Comparison of ENCODE assay signal across 17 cellular contexts in genomic region chr1:116586741-116587143, GRCh38. TPM values are rescaled to one million over a fixed set of nuclear protein-coding genes. Genes with fewer than 3 reads are reported as not detected.
DNase-seq lines count a peak whose midpoint lies in the region; ATAC-seq, FAIRE-seq and TF ChIP-seq lines count a peak whose summit lies in the region.
"Had no signal": no experiment of that assay in that cellular context is flagged by ENCODE, and none has a peak within 500 bp of the region (broad histone marks: within the 10 kb centered on the region; RNA-seq: fewer than 3 reads in every experiment).

No MANE protein-coding gene starts in this region.

- no peak overlapping the region for H3K27ac Mint-ChIP-seq in neural progenitor cell

- H3K79me2 ChIP-seq in PC-9 (ENCODE audit: low read depth) (no peaks in the 10 kb centered on the region), neural progenitor cell (ENCODE audit: low read depth) (no peaks in the 10 kb centered on the region)

- H3K36me3 ChIP-seq in PC-9 (ENCODE audit: low read depth) (peaks cover 17% of the 10 kb centered on the region; the same call in 1 of the 2 replicates), neural progenitor cell (no peaks in the 10 kb centered on the region)
- H3K36me3 ChIP-seq: tibial nerve had no signal

- H3K4me3 ChIP-seq in PC-9 (no peak overlapping the region), neural progenitor cell (no peak overlapping the region)
- H3K4me3 ChIP-seq: tibial nerve had no signal

- H3K27ac ChIP-seq in PC-9 (peak overlapping the region; percentile 54), neural progenitor cell (no peak overlapping the region)
- H3K27ac ChIP-seq: HL-60, tibial nerve had no signal

- H3K4me1 Mint-ChIP-seq in neural progenitor cell, result peaks cover 31% of the 10 kb centered on the region

- H2AFZ ChIP-seq in PC-9 (no peak overlapping the region), neural progenitor cell (replicated peaks) (no peak overlapping the region)

- peaks cover 18% of the 10 kb centered on the region for H3F3A ChIP-seq in PC-9 (ENCODE audit: insufficient read depth, low read depth)
- H3F3A ChIP-seq in neural progenitor cell (ENCODE audit: low read depth), result no peaks in the 10 kb centered on the region

- POLR2A ChIA-PET in PC-9 (lab: Charles Lee; ENCODE audit: unreplicated experiment), result interaction anchor here (0.5 kb wide), 1 partner anchor 207 kb away, joined by 16 read pairs; no protein-coding TSS in a partner anchor

- H3K27me3 ChIP-seq in PC-9 (ENCODE audit: insufficient read depth, low read depth), result no peaks in the 10 kb centered on the region
- no peaks in the 10 kb centered on the region for H3K27me3 ChIP-seq in neural progenitor cell
- H3K27me3 ChIP-seq: tibial nerve had no signal

- H3K4me2 ChIP-seq in PC-9, result peak overlapping the region; percentile 30
- no peak overlapping the region for H3K4me2 ChIP-seq in neural progenitor cell

- peaks cover 2% of the 10 kb centered on the region for H3K27me3 Mint-ChIP-seq in neural progenitor cell (ENCODE audit: insufficient read depth, low read depth)

- no peak overlapping the region for H3K4me3 Mint-ChIP-seq in neural progenitor cell
- H3K4me3 Mint-ChIP-seq: neural crest cell had no signal

- no peaks in the 10 kb centered on the region for H4K20me1 ChIP-seq in PC-9 (ENCODE audit: insufficient read depth)
- no peaks in the 10 kb centered on the region for H4K20me1 ChIP-seq in neural progenitor cell (ENCODE audit: low read depth)

- H3K36me3 Mint-ChIP-seq in neural progenitor cell, result peaks cover 4% of the 10 kb centered on the region

- no peak overlapping the region for H3K9ac ChIP-seq in neural progenitor cell

- H3K4me1 ChIP-seq in PC-9 (replicated peaks; ENCODE audit: insufficient read depth) (peaks cover 41% of the 10 kb centered on the region), neural progenitor cell (peaks cover 16% of the 10 kb centered on the region)
- H3K4me1 ChIP-seq: tibial nerve had no signal

- intact Hi-C loops in PC-9 (cut with micrococcal nuclease; ENCODE audit: unreplicated experiment), result no loop called here

- CTCF ChIA-PET in PC-9 (lab: Charles Lee), result interaction anchor here (0.7 kb wide), 1 partner anchor 135 kb away, joined by 4 read pairs; no protein-coding TSS in a partner anchor

- no peak for TF ChIP-seq CTCF in PC-9 (conservative IDR thresholded peaks at IDR 0.05)
- TF ChIP-seq CTCF in neural progenitor cell (IDR thresholded peaks at IDR 0.05), result no peak

- no peaks in the 10 kb centered on the region for H3K9me2 ChIP-seq in PC-9 (ENCODE audit: insufficient read depth)

- no peaks in the 10 kb centered on the region for H3K9me3 Mint-ChIP-seq in neural progenitor cell
- H3K9me3 Mint-ChIP-seq: neural crest cell had no signal

- BruUV-seq in PC-9 (replicated peaks; lab: Mats Ljungman, UMichigan), result no TSS peak

- H3K9me3 ChIP-seq in PC-9 (ENCODE audit: insufficient read depth, low read depth) (no peaks in the 10 kb centered on the region), neural progenitor cell (ENCODE audit: low read depth) (no peaks in the 10 kb centered on the region)
- H3K9me3 ChIP-seq: tibial nerve had no signal

- ATAC-seq in GM19023 (IDR thresholded peaks at IDR 0.05; ENCODE audit: unreplicated experiment) (peak; percentile 48), HG02642 (IDR thresholded peaks at IDR 0.05; ENCODE audit: poor library complexity, unreplicated experiment) (peak; percentile 61)

- FAIRE-seq in RCC 7860 (lab: Jason Lieb, UNC), result no peak

- peak; percentile 15 to 80 for DNase-seq in PC-9
- peak; percentile 42 for DNase-seq in neural progenitor cell (ENCODE audit: low spot score)
- DNase-seq in NOMO-1 (lab: John Stamatoyannopoulos, UW; ENCODE audit: unreplicated experiment in 2 of 2), result no peak
- DNase-seq in RCC 7860 (ENCODE audit: low spot score), result no peak
- DNase-seq in activated CD4-positive, alpha-beta T cell treated with anti-CD3 and anti-CD28 coated beads, Interleukin-2, amount 50 U/mL, for 1 hour, result no peak
- no peak for DNase-seq in NCI-H526 treated with DMSO at 0.1 percent for 48 hours (lab: John Stamatoyannopoulos, UW)
- DNase-seq: activated CD4-positive, CD25-positive, alpha-beta regulatory T cell; activated naive CD4-positive, alpha-beta T cell treated with Interleukin-2 at 50 U/mL for 16 hours; effector CD4-positive, alpha-beta T cell; NCI-H1105 treated with DMSO at 0.1 percent for 48 hours; OCI-M1; stimulated activated CD4-positive, alpha-beta T cell treated with anti-CD3 and anti-CD28 coated beads, Interleukin-2, amount 100 ng/mL, for 24 hours had no signal

RNA-seq across cellular contexts. Expression of gene CD58, which starts 15.9 kb away (rescaled TPM):
- 15.9 and 23.6 TPM in 2 replicates for total RNA-seq in PC-9 (2021)
- total RNA-seq in neural progenitor cell (ENCODE audit: low replicate concordance), result 4.2 and 14.6 TPM in 2 replicates

Comparison
In these comparisons a context has a peak if more than half of its experiments do, and no peak if none do; other contexts are left out.
1. DNase-seq: peak in PC-9 (2 of 2) and neural progenitor cell (single experiment); none in NOMO-1 (0 of 2), RCC 7860 (single experiment), activated CD4-positive, alpha-beta T cell treated with anti-CD3 and anti-CD28 coated beads, Interleukin-2, amount 50 U/mL, for 1 hour (single experiment) and NCI-H526 treated with DMSO at 0.1 percent for 48 hours (single experiment).